ENCODE assay signal across 7 cellular contexts in genomic region chr4:13543648-13544555, GRCh38. TPM values are rescaled to one million over a fixed set of nuclear protein-coding genes. Genes with fewer than 3 reads are reported as not detected.
DNase-seq lines count a peak whose midpoint lies in the region; ATAC-seq and TF ChIP-seq lines count a peak whose summit lies in the region.

Gene NKX3-2 (minus strand): TSS chr4:13544508. CDS start chr4:13544414, 94 bp downstream.

- H3K4me3 Mint-ChIP-seq in IgD-negative memory B cell, result peak within 1 kb of the TSS; percentile 62 to 93 (median 84)
- H3K4me3 Mint-ChIP-seq in MCF 10A (ENCODE audit: unreplicated experiment), result peak within 1 kb of the TSS; percentile 79

- H3K9me3 Mint-ChIP-seq in IgD-negative memory B cell (peaks cover 0 to 3% (median 2%) of the 10 kb centered on the region in 3 donors), MCF 10A (ENCODE audit: unreplicated experiment) (no peaks in the 10 kb centered on the region)

- intact Hi-C loops in MCF 10A (cut with micrococcal nuclease), result loop anchor here (2.0 kb wide), 2 partner anchors 59 to 699 kb away; partner anchors contain the start of gene RAB28

- no peak for TF ChIP-seq RAD21 in liver (IDR thresholded peaks at IDR 0.05)

- 5% methylated on average over 103 of the region's 103 CpGs for WGBS in liver
- WGBS in tibial nerve, 2 donors, result 6 to 18% methylated on average over 15 to 77 of the region's 103 CpGs

- POLR2A ChIA-PET in MCF 10A (lab: Yijun Ruan, JAX), result interaction anchor here (0.9 kb wide), 1 partner anchor 60 kb away, joined by 3 read pairs; no protein-coding TSS in a partner anchor

- H3K27ac ChIP-seq in liver (ENCODE audit: low read depth in 1 of 2, low read length in 2 of 2) (no peak within 1 kb of the TSS), tibial nerve (no peak within 1 kb of the TSS)

- H3K4me1 ChIP-seq in liver (ENCODE audit: control insufficient read depth in 4 of 4, insufficient read depth in 4 of 4, low read length in 3 of 4) (peaks cover 31 to 60% (median 40%) of the 10 kb centered on the region in 4 donors), tibial nerve (peaks cover 0 to 85% (median 32%) of the 10 kb centered on the region in 4 donors)

- BruUV-seq in MCF 10A (replicated peaks; lab: Mats Ljungman, UMichigan), result no TSS peak

- peaks cover 60% of the 10 kb centered on the region for H3K27me3 Mint-ChIP-seq in IgD-negative memory B cell
- H3K27me3 Mint-ChIP-seq in MCF 10A (ENCODE audit: insufficient read depth, unreplicated experiment), result no peaks in the 10 kb centered on the region

- no peak for ATAC-seq in GM21360 (IDR thresholded peaks at IDR 0.05; ENCODE audit: unreplicated experiment)
- ATAC-seq in GM18909 (IDR thresholded peaks at IDR 0.05; ENCODE audit: poor library complexity, unreplicated experiment), result no peak

- TF ChIP-seq POLR2A in tibial nerve (IDR thresholded peaks at IDR 0.05), result no peak

- TF ChIP-seq CTCF in MCF 10A (IDR thresholded peaks at IDR 0.05; ENCODE audit: unreplicated experiment), result no peak
- no peak for TF ChIP-seq CTCF in liver (IDR thresholded peaks at IDR 0.05; ENCODE audit: low read depth, low read length, missing input control)
- no peak for TF ChIP-seq CTCF in tibial nerve (IDR thresholded peaks at IDR 0.05)

- DNase-seq in EH (ENCODE audit: low read depth), result peak; percentile 27
- peak; percentile 28 for DNase-seq in MCF 10A (ENCODE audit: unreplicated experiment)
- DNase-seq in tibial nerve (ENCODE audit: low spot score in 2 of 2), result no peak

- H3K36me3 ChIP-seq in liver (ENCODE audit: control insufficient read depth in 4 of 4, insufficient read depth in 3 of 4, low read depth in 1 of 4, low read length in 3 of 4) (no peaks in the 10 kb centered on the region), tibial nerve (no peaks in the 10 kb centered on the region)

- H3K4me3 ChIP-seq in liver (ENCODE audit: low read depth in 1 of 3, low read length in 3 of 3) (peak within 1 kb of the TSS in 2 of 3 donors; percentile 59 to 66), tibial nerve (peak within 1 kb of the TSS; percentile 19 to 59 (median 49))

- peaks cover 6% of the 10 kb centered on the region for H3K36me3 Mint-ChIP-seq in IgD-negative memory B cell
- no peaks in the 10 kb centered on the region for H3K36me3 Mint-ChIP-seq in MCF 10A (ENCODE audit: insufficient read depth, unreplicated experiment)

- H3K9me3 ChIP-seq in liver (ENCODE audit: control insufficient read depth in 4 of 4, low read length in 3 of 4) (peaks cover 0 to 6% (median under 1%) of the 10 kb centered on the region in 4 donors), tibial nerve (no peaks in the 10 kb centered on the region)

- CTCF ChIA-PET in MCF 10A (lab: Yijun Ruan, JAX), result interaction anchor here (0.6 to 2.4 kb wide), 3 partner anchors 8 to 691 kb away, joined by 3 to 9 read pairs (median 3); no protein-coding TSS in a partner anchor

- H3K27me3 ChIP-seq in liver (ENCODE audit: control insufficient read depth in 4 of 4, insufficient read depth in 4 of 4, low read length in 3 of 4) (peaks cover 7 to 34% (median 26%) of the 10 kb centered on the region in 4 donors), tibial nerve (peaks cover 9 to 98% of the 10 kb centered on the region in 2 donors)

- H3K27ac Mint-ChIP-seq in IgD-negative memory B cell (peak within 1 kb of the TSS; percentile 76 to 95 (median 92)), MCF 10A (ENCODE audit: low read depth, unreplicated experiment) (no peak within 1 kb of the TSS)

- H3K4me1 Mint-ChIP-seq in IgD-negative memory B cell, result peaks cover 19 to 31% (median 23%) of the 10 kb centered on the region in 3 donors
- no peaks in the 10 kb centered on the region for H3K4me1 Mint-ChIP-seq in MCF 10A (ENCODE audit: insufficient read depth, unreplicated experiment)

- H3K9ac ChIP-seq in liver (ENCODE audit: low read depth in 1 of 2, low read length in 2 of 2), result no peak within 1 kb of the TSS

- TF ChIP-seq EP300 in tibial nerve (IDR thresholded peaks at IDR 0.05), result no peak

TF ChIP-seq in liver, 16 proteins besides CTCF, POLR2A, EP300 and RAD21:
- TF ChIP-seq FOXA2 (IDR thresholded peaks at IDR 0.05) (no peak), HNF4A (conservative IDR thresholded peaks at IDR 0.05) (no peak), YY1 (IDR thresholded peaks at IDR 0.05) (no peak), NR2F2 (IDR thresholded peaks at IDR 0.05) (no peak), SP1 (IDR thresholded peaks at IDR 0.05) (no peak), MAX (IDR thresholded peaks at IDR 0.05) (no peak), GABPA (IDR thresholded peaks at IDR 0.05 in 1 of 2, conservative IDR thresholded peaks at IDR 0.05 in 1 of 2) (no peak), ATF3 (IDR thresholded peaks at IDR 0.05) (no peak), JUND (IDR thresholded peaks at IDR 0.05) (no peak), FOXA1 (IDR thresholded peaks at IDR 0.05) (no peak), RXRA (IDR thresholded peaks at IDR 0.05) (no peak), EGR1 (IDR thresholded peaks at IDR 0.05; ENCODE audit: low read depth in 2 of 2) (no peak), TAF1 (conservative IDR thresholded peaks at IDR 0.05) (no peak), HNF4G (IDR thresholded peaks at IDR 0.05) (no peak), REST (IDR thresholded peaks at IDR 0.05) (no peak), ZBTB33 (IDR thresholded peaks at IDR 0.05) (no peak)

RNA-seq across cellular contexts. Expression of gene NKX3-2, which starts in this region (rescaled TPM):
- not detected for polyA plus RNA-seq in IgD-negative memory B cell
- 0.34 and 0.42 TPM in 2 replicates for total RNA-seq in MCF 10A (2022)
- not detected for total RNA-seq in liver
- not detected for polyA plus RNA-seq in liver
- total RNA-seq in tibial nerve, result under 1 TPM in 3 of 4 donors, not detected in 1; 0.22 to 0.84 (median 0.30) TPM

Comparison
In these comparisons a context has a peak if more than half of its experiments do, and no peak if none do; other contexts are left out.
1. Peak in DNase-seq in MCF 10A; RNA of the gene not detected or under 1 TPM.